15 cellular contexts compared by ENCODE assay signal in genomic region chr10:34222359-34222758, GRCh38.
DNase-seq lines count a peak whose midpoint lies in the region; ATAC-seq, FAIRE-seq and TF ChIP-seq lines count a peak whose summit lies in the region.
"Had no signal": no experiment of that assay in that cellular context is flagged by ENCODE, and none has a peak within 500 bp of the region (broad histone marks: within the 10 kb centered on the region; RNA-seq: fewer than 3 reads in every experiment).

No MANE protein-coding gene starts in this region.

- TF ChIP-seq CTCF in A549 (IDR thresholded peaks at IDR 0.05) (no peak), GM23338 (conservative IDR thresholded peaks at IDR 0.05; ENCODE audit: low read depth in 2 of 2) (peak in 1 of 2 experiments; percentile 35; a peak in 2 of 4 replicates), Panc1 (IDR thresholded peaks at IDR 0.05) (0 out of 2 replicates have a peak, but pooled peaks have one; percentile 6), hepatocyte (IDR thresholded peaks at IDR 0.05; ENCODE audit: poor library complexity) (peak; percentile 11)

- WGBS in A549 (ENCODE audit: missing lambda C conversion rate), result 84% methylated on average over 4 of the region's 4 CpGs
- WGBS in hepatocyte (ENCODE audit: low lambda C conversion rate, missing lambda C conversion rate), result 80% methylated on average over 4 of the region's 4 CpGs

- H3K27ac ChIP-seq in A549 (peak overlapping the region in 1 of 2 experiments; percentile 47; a peak in 3 of 6 replicates), GM23338 (ENCODE audit: low read depth) (no peak overlapping the region), Panc1 (ENCODE audit: low read length) (no peak overlapping the region), hepatocyte (no peak overlapping the region)

- no peaks in the 10 kb centered on the region; the same call in 2 of the 3 replicates for H3K36me3 Mint-ChIP-seq in GM23338 (ENCODE audit: low read depth)
- no peaks in the 10 kb centered on the region for H3K36me3 Mint-ChIP-seq in stimulated activated naive B cell treated with anti-CD40 and anti-IgM and Interleukin-4, amounts not matched to agents 10 μg/mL and 1 μg/mL and 100 μg/mL, for 72 hours
- H3K36me3 Mint-ChIP-seq: IgD-negative memory B cell had no signal

- TF ChIP-seq RAD21 in A549 (conservative IDR thresholded peaks at IDR 0.05 in 1 of 2, IDR thresholded peaks at IDR 0.05 in 1 of 2), result peak in 1 of 2 experiments; percentile 28; a peak in 1 of 5 replicates

- H4K20me1 ChIP-seq in GM23338 (replicated peaks; ENCODE audit: insufficient read depth) (no peaks in the 10 kb centered on the region), hepatocyte (ENCODE audit: insufficient read depth, poor library complexity, severe bottlenecking) (no peaks in the 10 kb centered on the region)

- H3K9me3 ChIP-seq in A549, result peaks cover 5% of the 10 kb centered on the region
- H3K9me3 ChIP-seq in Panc1 (ENCODE audit: control insufficient read depth, insufficient read depth, low read depth, low read length), result no peaks in the 10 kb centered on the region
- H3K9me3 ChIP-seq in hepatocyte (ENCODE audit: low read depth), result peaks cover 7% of the 10 kb centered on the region

- no peak for FAIRE-seq in A549 (lab: Jason Lieb, UNC)
- FAIRE-seq: H54 had no signal

- CTCF ChIA-PET in A549 (lab: Yijun Ruan, JAX), result interaction anchor here (0.7 to 1.9 kb wide), 4 partner anchors 10 to 81 kb away, joined by 3 to 5 read pairs (median 4); no protein-coding TSS in a partner anchor
- CTCF ChIA-PET in Panc1 (lab: Charles Lee), result no interaction called here

- H3K4me3 Mint-ChIP-seq in GM23338, result no peak overlapping the region
- H3K4me3 Mint-ChIP-seq in stimulated activated naive B cell treated with anti-CD40 and anti-IgM and Interleukin-4, amounts not matched to agents 10 μg/mL and 1 μg/mL and 100 μg/mL, for 72 hours, result no peak overlapping the region
- H3K4me3 Mint-ChIP-seq: CD4-positive, alpha-beta T cell; IgD-negative memory B cell had no signal

- H3K27me3 ChIP-seq in GM23338 (ENCODE audit: insufficient read depth), result no peaks in the 10 kb centered on the region
- H3K27me3 ChIP-seq in Panc1 (ENCODE audit: control insufficient read depth, insufficient read depth, low read length), result no peaks in the 10 kb centered on the region
- H3K27me3 ChIP-seq in hepatocyte, result no peaks in the 10 kb centered on the region

- intact Hi-C loops in Panc1 (cut with micrococcal nuclease; ENCODE audit: unreplicated experiment), result no loop called here

- no peak overlapping the region; the same call in 1 of the 2 replicates for H3K27ac Mint-ChIP-seq in GM23338
- no peak overlapping the region for H3K27ac Mint-ChIP-seq in stimulated activated naive B cell treated with anti-CD40 and anti-IgM and Interleukin-4, amounts not matched to agents 10 μg/mL and 1 μg/mL and 100 μg/mL, for 72 hours
- H3K27ac Mint-ChIP-seq: CD4-positive, alpha-beta T cell had no signal

- H2AFZ ChIP-seq in GM23338 (no peak overlapping the region), hepatocyte (no peak overlapping the region)

- POLR2A ChIA-PET in A549 (lab: Yijun Ruan, JAX) (no interaction called here), Panc1 (lab: Charles Lee) (no interaction called here)

- no peaks in the 10 kb centered on the region for H3K36me3 ChIP-seq in GM23338 (ENCODE audit: insufficient read depth)
- H3K36me3 ChIP-seq in Panc1 (ENCODE audit: control insufficient read depth, insufficient read depth, low read length), result no peaks in the 10 kb centered on the region
- H3K36me3 ChIP-seq in hepatocyte (replicated peaks; ENCODE audit: insufficient read depth, low read depth), result no peaks in the 10 kb centered on the region

- H3K4me1 Mint-ChIP-seq in GM23338, result peaks cover 15% of the 10 kb centered on the region
- H3K4me1 Mint-ChIP-seq in stimulated activated naive B cell treated with anti-CD40 and anti-IgM and Interleukin-4, amounts not matched to agents 10 μg/mL and 1 μg/mL and 100 μg/mL, for 72 hours, result no peaks in the 10 kb centered on the region
- H3K4me1 Mint-ChIP-seq: IgD-negative memory B cell had no signal

- TF ChIP-seq POLR2A in A549 (IDR thresholded peaks at IDR 0.05; ENCODE audit: low read length), result no peak

- no peak for TF ChIP-seq EP300 in A549 (IDR thresholded peaks at IDR 0.05)

- H3K9me2 ChIP-seq in GM23338 (ENCODE audit: insufficient read depth), result peaks cover 5% of the 10 kb centered on the region; the same call in 1 of the 2 replicates
- H3K9me2 ChIP-seq in hepatocyte (replicated peaks; ENCODE audit: insufficient read depth), result no peaks in the 10 kb centered on the region

- H3F3A ChIP-seq in GM23338 (replicated peaks; ENCODE audit: low read depth), result no peaks in the 10 kb centered on the region

- ATAC-seq in A549 (0 out of 6 replicates have a peak, but pooled peaks of 1 of the 2 experiments have one; percentile 27), GM23338 (peak; percentile 70), Panc1 (no peak), HG02973 (IDR thresholded peaks at IDR 0.05; ENCODE audit: unreplicated experiment) (no peak)
- no peak for ATAC-seq in stimulated activated naive B cell treated with anti-CD40 and anti-IgM and Interleukin-4, amounts not matched to agents 10 μg/mL and 1 μg/mL and 100 μg/mL, for 72 hours (replicated peaks)

- H3K9me3 Mint-ChIP-seq in GM23338, result peaks cover 5% of the 10 kb centered on the region; the same call in 1 of the 3 replicates
- peaks cover 4 to 6% of the 10 kb centered on the region in 2 donors for H3K9me3 Mint-ChIP-seq in stimulated activated naive B cell treated with anti-CD40 and anti-IgM and Interleukin-4, amounts not matched to agents 10 μg/mL and 1 μg/mL and 100 μg/mL, for 72 hours

- peaks cover 30% of the 10 kb centered on the region for H3K4me1 ChIP-seq in A549
- no peaks in the 10 kb centered on the region; the same call in 1 of the 2 replicates for H3K4me1 ChIP-seq in GM23338 (ENCODE audit: insufficient read depth)
- no peaks in the 10 kb centered on the region for H3K4me1 ChIP-seq in Panc1 (ENCODE audit: control insufficient read depth, insufficient read depth, low read length)
- H3K4me1 ChIP-seq in hepatocyte (ENCODE audit: insufficient read depth), result no peaks in the 10 kb centered on the region

- H3K4me3 ChIP-seq in A549 (no peak overlapping the region), GM23338 (no peak overlapping the region), Panc1 (ENCODE audit: low read depth in 2 of 2, low read length in 2 of 2) (no peak overlapping the region), hepatocyte (no peak overlapping the region)

- in situ Hi-C loops in Panc1 (cut with HindIII; ENCODE audit: low pct_unique_long_range_greater_than_20kb, low sequenced_read_pairs), result no loop called here

- H3K79me2 ChIP-seq in GM23338 (replicated peaks; ENCODE audit: insufficient read depth) (no peaks in the 10 kb centered on the region), hepatocyte (no peaks in the 10 kb centered on the region)

- DNase-seq in A549 (ENCODE audit: low read depth in 1 of 2, low spot score in 1 of 2) (no peak), GM23338 (ENCODE audit: low spot score) (no peak), Panc1 (ENCODE audit: low read depth, low spot score) (no peak), hepatocyte (ENCODE audit: low spot score) (no peak), COLO668 (lab: John Stamatoyannopoulos, UW; ENCODE audit: unreplicated experiment) (no peak), NCI-H187 treated with DMSO at 0.1 percent for 48 hours (lab: John Stamatoyannopoulos, UW) (no peak)
- DNase-seq in stimulated activated naive B cell treated with anti-CD40 and anti-IgM and Interleukin-4, amounts not matched to agents 10 μg/mL and 1 μg/mL and 100 μg/mL, for 72 hours, result no peak
- DNase-seq: ACHN; CD4-positive, alpha-beta T cell; GF-D8; NCI-H1436 treated with DMSO at 0.1 percent for 48 hours; SIG-M5 had no signal

- no peak overlapping the region for H3K4me2 ChIP-seq in A549
- no peak overlapping the region for H3K4me2 ChIP-seq in GM23338
- no peak overlapping the region for H3K4me2 ChIP-seq in hepatocyte

- BruUV-seq in Panc1 (replicated peaks; lab: Mats Ljungman, UMichigan), result no TSS peak

- peaks cover 2% of the 10 kb centered on the region for H3K27me3 Mint-ChIP-seq in GM23338 (ENCODE audit: insufficient read depth, low read depth, poor library complexity)
- H3K27me3 Mint-ChIP-seq in stimulated activated naive B cell treated with anti-CD40 and anti-IgM and Interleukin-4, amounts not matched to agents 10 μg/mL and 1 μg/mL and 100 μg/mL, for 72 hours, result no peaks in the 10 kb centered on the region
- H3K27me3 Mint-ChIP-seq: CD4-positive, alpha-beta T cell; IgD-negative memory B cell had no signal

TF ChIP-seq in A549, 52 proteins besides CTCF, POLR2A, EP300 and RAD21:
- TF ChIP-seq SMC3 (IDR thresholded peaks at IDR 0.05) (0 out of 3 replicates have a peak, but pooled peaks have one; percentile 11), KDM5A (IDR thresholded peaks at IDR 0.05) (no peak)

TF ChIP-seq in GM23338, 12 proteins besides CTCF, POLR2A, EP300 and RAD21 (continues in another document):
- TF ChIP-seq ETS1 (IDR thresholded peaks at IDR 0.05) (no peak), EZH2phosphoT487 (IDR thresholded peaks at IDR 0.05; ENCODE audit: unreplicated experiment) (no peak), EZH2 (IDR thresholded peaks at IDR 0.05; ENCODE audit: low read depth, unreplicated experiment) (no peak), STAT1 (IDR thresholded peaks at IDR 0.05; ENCODE audit: unreplicated experiment) (no peak)
